Comparison of ENCODE assay signal across 17 cellular contexts in genomic region chrX:1925053-1925481, GRCh38.
DNase-seq lines count a peak whose midpoint lies in the region; ATAC-seq and TF ChIP-seq lines count a peak whose summit lies in the region.
"Had no signal": no experiment of that assay in that cellular context is flagged by ENCODE, and none has a peak within 500 bp of the region (broad histone marks: within the 10 kb centered on the region; RNA-seq: fewer than 3 reads in every experiment).

No MANE protein-coding gene starts in this region.

- H3K79me2 ChIP-seq in hepatocyte: no peaks in the 10 kb centered on the region

- peak overlapping the region; percentile 53 for H3K4me3 Mint-ChIP-seq in osteocyte (ENCODE audit: unreplicated experiment)
- H3K4me3 Mint-ChIP-seq: CD4-positive, CD25-positive, alpha-beta regulatory T cell; effector memory CD8-positive, alpha-beta T cell had no signal

- no peak overlapping the region for H2AFZ ChIP-seq in hepatocyte

- H3K27me3 Mint-ChIP-seq in osteocyte (ENCODE audit: unreplicated experiment): no peaks in the 10 kb centered on the region

- H3K36me3 ChIP-seq in H7 (replicated peaks; ENCODE audit: control insufficient read depth, insufficient read depth, low read length): no peaks in the 10 kb centered on the region
- H3K36me3 ChIP-seq in hepatocyte (replicated peaks; ENCODE audit: insufficient read depth, low read depth): no peaks in the 10 kb centered on the region
- H3K36me3 ChIP-seq: uterus had no signal

- H3K4me3 ChIP-seq in H7 (ENCODE audit: insufficient read depth, low read depth, low read length) (no peak overlapping the region), hepatocyte (no peak overlapping the region)
- H3K4me3 ChIP-seq: K562, uterus had no signal

- no peak overlapping the region for H3K27ac ChIP-seq in hepatocyte
- H3K27ac ChIP-seq: uterus had no signal

- H3K36me3 Mint-ChIP-seq in osteocyte (ENCODE audit: unreplicated experiment): no peaks in the 10 kb centered on the region
- H3K36me3 Mint-ChIP-seq in activated naive CD4-positive, alpha-beta T cell treated with anti-CD3 and anti-CD28 coated beads, Interleukin-2, amount 50 U/mL, for 72 hours: no peaks in the 10 kb centered on the region
- H3K36me3 Mint-ChIP-seq: naive B cell had no signal

- no peaks in the 10 kb centered on the region for H3K9me3 ChIP-seq in hepatocyte (ENCODE audit: low read depth)
- H3K9me3 ChIP-seq: uterus had no signal

- H3K4me1 ChIP-seq in hepatocyte (ENCODE audit: insufficient read depth): no peaks in the 10 kb centered on the region
- H3K4me1 ChIP-seq: uterus had no signal

- H3K9me3 Mint-ChIP-seq in osteocyte (ENCODE audit: unreplicated experiment): no peaks in the 10 kb centered on the region
- H3K9me3 Mint-ChIP-seq in activated naive CD4-positive, alpha-beta T cell treated with anti-CD3 and anti-CD28 coated beads, Interleukin-2, amount 50 U/mL, for 72 hours: no peaks in the 10 kb centered on the region
- H3K9me3 Mint-ChIP-seq: stimulated activated naive B cell treated with anti-CD40 and anti-IgM and Interleukin-4, amounts not matched to agents 10 μg/mL and 1 μg/mL and 100 μg/mL, for 72 hours had no signal

- no peak for ATAC-seq in activated naive CD4-positive, alpha-beta T cell treated with anti-CD3 and anti-CD28 coated beads, Interleukin-2, amount 50 U/mL, for 72 hours
- no peak for ATAC-seq in GM18873 (IDR thresholded peaks at IDR 0.05; ENCODE audit: low FRiP score, unreplicated experiment)
- ATAC-seq in HG03520 (IDR thresholded peaks at IDR 0.05; ENCODE audit: unreplicated experiment): no peak
- ATAC-seq: effector memory CD8-positive, alpha-beta T cell; K562; sciatic nerve; stimulated activated naive B cell treated with anti-CD40 and anti-IgM and Interleukin-4, amounts not matched to agents 10 μg/mL and 1 μg/mL and 100 μg/mL, for 72 hours had no signal

- H3K4me2 ChIP-seq in hepatocyte: peak overlapping the region; percentile 71

- no peak overlapping the region for H3K27ac Mint-ChIP-seq in osteocyte (ENCODE audit: unreplicated experiment)
- H3K27ac Mint-ChIP-seq in activated naive CD4-positive, alpha-beta T cell treated with anti-CD3 and anti-CD28 coated beads, Interleukin-2, amount 50 U/mL, for 72 hours: no peak overlapping the region
- H3K27ac Mint-ChIP-seq: CD4-positive, CD25-positive, alpha-beta regulatory T cell; naive B cell; stimulated activated naive B cell treated with anti-CD40 and anti-IgM and Interleukin-4, amounts not matched to agents 10 μg/mL and 1 μg/mL and 100 μg/mL, for 72 hours had no signal

- DNase-seq in H7: peak; percentile 65
- peak; percentile 14 for DNase-seq in NCI-H345 (lab: John Stamatoyannopoulos, UW)
- peak; percentile 12 for DNase-seq in hepatocyte (ENCODE audit: low spot score)
- DNase-seq in osteocyte (ENCODE audit: extremely low spot score, unreplicated experiment): no peak
- no peak for DNase-seq in activated naive CD4-positive, alpha-beta T cell treated with anti-CD3 and anti-CD28 coated beads, Interleukin-2, amount 50 U/mL, for 72 hours (ENCODE audit: low spot score in 2 of 2)
- DNase-seq: activated gamma-delta T cell treated with Interleukin-2 at 50 U/mL for 16 hours; CD4-positive, CD25-positive, alpha-beta regulatory T cell; effector memory CD8-positive, alpha-beta T cell; naive B cell; NCI-H1930; stimulated activated CD4-positive, alpha-beta T cell treated with anti-CD3 and anti-CD28 coated beads, Interleukin-4, amount 100 ng/mL, for 24 hours; stimulated activated naive B cell treated with anti-CD40 and anti-IgM and Interleukin-4, amounts not matched to agents 10 μg/mL and 1 μg/mL and 100 μg/mL, for 72 hours; uterus had no signal

- TF ChIP-seq CTCF in hepatocyte (IDR thresholded peaks at IDR 0.05; ENCODE audit: poor library complexity): no peak
- no peak for TF ChIP-seq CTCF in osteocyte (IDR thresholded peaks at IDR 0.05)

- H3K4me1 Mint-ChIP-seq in osteocyte (ENCODE audit: unreplicated experiment): peaks cover 6% of the 10 kb centered on the region

- WGBS in hepatocyte (ENCODE audit: low lambda C conversion rate, missing lambda C conversion rate): 3% methylated on average over 20 of the region's 20 CpGs

- no peaks in the 10 kb centered on the region for H4K20me1 ChIP-seq in hepatocyte (ENCODE audit: insufficient read depth, poor library complexity, severe bottlenecking)

- no peaks in the 10 kb centered on the region for H3K27me3 ChIP-seq in H7 (ENCODE audit: control insufficient read depth, insufficient read depth, low read length)
- no peaks in the 10 kb centered on the region for H3K27me3 ChIP-seq in hepatocyte
- H3K27me3 ChIP-seq: uterus had no signal

- H3K9me2 ChIP-seq in hepatocyte (replicated peaks; ENCODE audit: insufficient read depth): no peaks in the 10 kb centered on the region

Comparison
In these comparisons a context has a peak if more than half of its experiments do, and no peak if none do; other contexts are left out.
1. DNase-seq: peak in H7 (single experiment), NCI-H345 (single experiment) and hepatocyte (single experiment); none in osteocyte (single experiment) and activated naive CD4-positive, alpha-beta T cell treated with anti-CD3 and anti-CD28 coated beads, Interleukin-2, amount 50 U/mL, for 72 hours (0 of 2).